ENCODE assay signal across 1 cellular context in the genomic region with DNA sequence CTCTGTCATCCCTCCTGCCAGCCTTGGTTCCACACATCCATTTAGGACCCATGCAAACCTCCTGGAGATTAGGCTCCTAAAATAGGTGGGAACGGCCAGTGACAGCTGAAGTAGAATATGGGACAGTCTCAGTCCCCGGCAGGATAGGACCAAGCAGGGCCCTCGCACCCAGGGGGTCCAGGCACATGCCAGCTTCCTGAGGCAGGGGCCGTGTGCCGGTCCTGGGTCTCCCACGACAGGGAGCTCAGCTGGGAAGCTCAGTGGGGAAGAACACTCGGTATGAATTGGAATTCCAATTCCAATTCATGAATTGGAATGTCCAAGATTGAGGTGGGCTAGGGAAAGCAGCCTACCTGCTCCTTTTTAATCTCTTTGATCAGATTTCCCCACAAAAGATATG.
TF ChIP-seq lines count a peak whose summit lies in the region.

No MANE protein-coding gene starts in this region.

TF ChIP-seq in K562, 482 proteins besides CTCF, POLR2A, EP300 and RAD21:
- TF ChIP-seq TBL1XR1 (IDR thresholded peaks at IDR 0.05; ENCODE audit: low read length in 2 of 2) (no peak), POLR2G (IDR thresholded peaks at IDR 0.05; ENCODE audit: low read depth, low read length) (0 out of 2 replicates have a peak, but pooled peaks have one; percentile 3), ADNP (tag; IDR thresholded peaks at IDR 0.05) (no peak)
